14 cellular contexts compared by ENCODE assay signal in genomic region chr11:86990520-86990919, GRCh38. TPM values are rescaled to one million over a fixed set of nuclear protein-coding genes. Genes with fewer than 3 reads are reported as not detected.
DNase-seq lines count a peak whose midpoint lies in the region; ATAC-seq, FAIRE-seq and TF ChIP-seq lines count a peak whose summit lies in the region.
"Had no signal": no experiment of that assay in that cellular context is flagged by ENCODE, and none has a peak within 500 bp of the region (broad histone marks: within the 10 kb centered on the region; RNA-seq: fewer than 3 reads in every experiment).

No MANE protein-coding gene starts in this region.

- H3F3A ChIP-seq in SK-N-SH (replicated peaks; ENCODE audit: insufficient read depth) = peaks cover 10% of the 10 kb centered on the region

- H4K20me1 ChIP-seq in SK-N-SH (ENCODE audit: insufficient read depth) = no peaks in the 10 kb centered on the region

- H3K27me3 ChIP-seq in breast epithelium (no peaks in the 10 kb centered on the region), SK-N-SH (ENCODE audit: insufficient read depth) (no peaks in the 10 kb centered on the region)
- H3K27me3 ChIP-seq: adrenal gland, esophagus muscularis mucosa had no signal

- DNase-seq in MCF 10A (ENCODE audit: unreplicated experiment) (peak; percentile 63), breast epithelium (ENCODE audit: low spot score in 2 of 2) (no peak), SK-N-SH (no peak), fibroblast of villous mesenchyme (ENCODE audit: low read depth) (peak; percentile 50), urothelium cell line (ENCODE audit: low spot score) (peak; percentile 43), NCI-H1417 (lab: John Stamatoyannopoulos, UW) (no peak)
- DNase-seq in activated naive CD4-positive, alpha-beta T cell treated with anti-CD3 and anti-CD28 coated beads, Interleukin-2, amount 10 ng/mL, durations not matched to agents 7 days and 5 days = no peak
- DNase-seq: activated CD8-positive, alpha-beta memory T cell treated with anti-CD3 and anti-CD28 coated beads for 24 hours; adrenal gland; NCI-H2171; retina had no signal

- H3K9me3 Mint-ChIP-seq in MCF 10A (ENCODE audit: unreplicated experiment) = no peaks in the 10 kb centered on the region
- no peaks in the 10 kb centered on the region for H3K9me3 Mint-ChIP-seq in activated naive CD4-positive, alpha-beta T cell treated with anti-CD3 and anti-CD28 coated beads, Interleukin-2, amount 10 ng/mL, durations not matched to agents 7 days and 5 days

- TF ChIP-seq EP300 in SK-N-SH (IDR thresholded peaks at IDR 0.05; ENCODE audit: borderline replicate concordance in 1 of 2, low read depth in 1 of 2, low read length in 1 of 2) = no peak

- no peaks in the 10 kb centered on the region for H3K79me2 ChIP-seq in SK-N-SH (ENCODE audit: insufficient read depth)

- peak overlapping the region; percentile 16; the same call in 1 of the 2 replicates for H3K4me2 ChIP-seq in SK-N-SH

- TF ChIP-seq RAD21 in SK-N-SH (IDR thresholded peaks at IDR 0.05; ENCODE audit: low read length) = no peak

- TF ChIP-seq POLR2A in breast epithelium (IDR thresholded peaks at IDR 0.05) = no peak

- H3K4me3 ChIP-seq in breast epithelium (no peak overlapping the region), SK-N-SH (ENCODE audit: low read depth in 2 of 2, low read length in 1 of 2) (no peak overlapping the region), fibroblast of villous mesenchyme (ENCODE audit: low read depth, low read length) (no peak overlapping the region)
- H3K4me3 ChIP-seq: adrenal gland, esophagus muscularis mucosa had no signal

- H3K27ac Mint-ChIP-seq in MCF 10A (ENCODE audit: low read depth, unreplicated experiment) = no peak overlapping the region
- H3K27ac Mint-ChIP-seq in activated naive CD4-positive, alpha-beta T cell treated with anti-CD3 and anti-CD28 coated beads, Interleukin-2, amount 10 ng/mL, durations not matched to agents 7 days and 5 days = no peak overlapping the region

- no peaks in the 10 kb centered on the region for H3K36me3 Mint-ChIP-seq in MCF 10A (ENCODE audit: insufficient read depth, unreplicated experiment)
- H3K36me3 Mint-ChIP-seq in activated naive CD4-positive, alpha-beta T cell treated with anti-CD3 and anti-CD28 coated beads, Interleukin-2, amount 10 ng/mL, durations not matched to agents 7 days and 5 days = no peaks in the 10 kb centered on the region

- H3K27ac ChIP-seq in breast epithelium = no peak overlapping the region
- peak overlapping the region in 1 of 2 experiments; percentile 33; a peak in 2 of 4 replicates for H3K27ac ChIP-seq in SK-N-SH (ENCODE audit: low read depth in 2 of 2, low read length in 1 of 2)
- H3K27ac ChIP-seq: adrenal gland, esophagus muscularis mucosa had no signal

- H3K4me1 ChIP-seq in breast epithelium (no peaks in the 10 kb centered on the region), SK-N-SH (ENCODE audit: control insufficient read depth in 1 of 2, insufficient read depth in 2 of 2, low read depth in 1 of 2, low read length in 1 of 2) (peaks cover 0 to 44% of the 10 kb centered on the region in 2 experiments; a peak in 1 of 4 replicates)
- H3K4me1 ChIP-seq: adrenal gland had no signal

- no peaks in the 10 kb centered on the region for H3K27me3 Mint-ChIP-seq in MCF 10A (ENCODE audit: insufficient read depth, unreplicated experiment)
- H3K27me3 Mint-ChIP-seq in activated naive CD4-positive, alpha-beta T cell treated with anti-CD3 and anti-CD28 coated beads, Interleukin-2, amount 10 ng/mL, durations not matched to agents 7 days and 5 days = peaks cover 12% of the 10 kb centered on the region

- no peak overlapping the region for H3K9ac ChIP-seq in SK-N-SH

- TF ChIP-seq CTCF in MCF 10A (IDR thresholded peaks at IDR 0.05; ENCODE audit: unreplicated experiment) = no peak
- no peak for TF ChIP-seq CTCF in breast epithelium (IDR thresholded peaks at IDR 0.05)
- TF ChIP-seq CTCF in SK-N-SH (IDR thresholded peaks at IDR 0.05) = no peak
- TF ChIP-seq CTCF in fibroblast of villous mesenchyme (IDR thresholded peaks at IDR 0.05; ENCODE audit: insufficient read depth, low read depth, low read length) = no peak

- POLR2A ChIA-PET in MCF 10A (lab: Yijun Ruan, JAX) (interaction anchor here (0.8 kb wide), 2 partner anchors 10 to 26 kb away, joined by 3 read pairs; no protein-coding TSS in a partner anchor), SK-N-SH (lab: Yijun Ruan, JAX) (no interaction called here)

- H3K9me2 ChIP-seq in SK-N-SH = no peaks in the 10 kb centered on the region

- CTCF ChIA-PET in MCF 10A (lab: Yijun Ruan, JAX) (interaction anchor here (0.6 to 1.7 kb wide), 2 partner anchors 10 to 1544 kb away, joined by 4 to 5 read pairs; no protein-coding TSS in a partner anchor), SK-N-SH (lab: Yijun Ruan, JAX) (interaction anchor here (1.2 kb wide), 1 partner anchor 11 kb away, joined by 3 read pairs; no protein-coding TSS in a partner anchor)
- CTCF ChIA-PET in activated naive CD4-positive, alpha-beta T cell treated with anti-CD3 and anti-CD28 coated beads, Interleukin-2, amount 10 ng/mL, durations not matched to agents 7 days and 5 days (lab: Charles Lee) = no interaction called here

- no peak overlapping the region for H2AFZ ChIP-seq in SK-N-SH (ENCODE audit: low read depth)

- no peak for ATAC-seq in GM18909 (IDR thresholded peaks at IDR 0.05; ENCODE audit: poor library complexity, unreplicated experiment)

- peaks cover 13% of the 10 kb centered on the region for H3K4me1 Mint-ChIP-seq in MCF 10A (ENCODE audit: insufficient read depth, unreplicated experiment)
- H3K4me1 Mint-ChIP-seq in activated naive CD4-positive, alpha-beta T cell treated with anti-CD3 and anti-CD28 coated beads, Interleukin-2, amount 10 ng/mL, durations not matched to agents 7 days and 5 days = no peaks in the 10 kb centered on the region

- no TSS peak for BruUV-seq in MCF 10A (replicated peaks; lab: Mats Ljungman, UMichigan)

- WGBS in SK-N-SH (ENCODE audit: low lambda C conversion rate) = 7% methylated on average over 3 of the region's 3 CpGs

- intact Hi-C loops in MCF 10A (cut with micrococcal nuclease) (no loop called here), breast epithelium (cut with DNase I; ENCODE audit: low total_unique reads) (loop anchor here (5.0 kb wide), 1 partner anchor 33 kb away; the partner anchor contains the start of gene FZD4)

- H3K4me3 Mint-ChIP-seq in MCF 10A (ENCODE audit: unreplicated experiment) = no peak overlapping the region
- no peak overlapping the region for H3K4me3 Mint-ChIP-seq in activated naive CD4-positive, alpha-beta T cell treated with anti-CD3 and anti-CD28 coated beads, Interleukin-2, amount 10 ng/mL, durations not matched to agents 7 days and 5 days

- H3K36me3 ChIP-seq in breast epithelium = no peaks in the 10 kb centered on the region
- no peaks in the 10 kb centered on the region for H3K36me3 ChIP-seq in SK-N-SH (replicated peaks in 1 of 2; ENCODE audit: control insufficient read depth in 1 of 2, insufficient read depth in 2 of 2, low read length in 1 of 2)
- H3K36me3 ChIP-seq: adrenal gland, esophagus muscularis mucosa had no signal

- no peak for FAIRE-seq in urothelium cell line (lab: Jason Lieb, UNC)
- FAIRE-seq: A204.1 had no signal

- H3K9me3 ChIP-seq in breast epithelium (no peaks in the 10 kb centered on the region), SK-N-SH (no peaks in the 10 kb centered on the region)
- H3K9me3 ChIP-seq: adrenal gland, esophagus muscularis mucosa had no signal

TF ChIP-seq in SK-N-SH, 30 proteins besides CTCF, POLR2A, EP300 and RAD21 (continues in another document):
- no peak for TF ChIP-seq GATA2 (CRISPR knock-in tag; IDR thresholded peaks at IDR 0.05)
- no peak for TF ChIP-seq RFX5 (IDR thresholded peaks at IDR 0.05; ENCODE audit: low read length)
- no peak for TF ChIP-seq POLR2AphosphoS5 (IDR thresholded peaks at IDR 0.05; ENCODE audit: low read depth, low read length)
- peak; percentile 19; the same call in 1 of the 2 replicates for TF ChIP-seq TCF12 (IDR thresholded peaks at IDR 0.05)
- TF ChIP-seq CHD2 (IDR thresholded peaks at IDR 0.05; ENCODE audit: low read length, partially characterized antibody) = no peak
- peak; percentile 76 for TF ChIP-seq JUND (IDR thresholded peaks at IDR 0.05)
- no peak for TF ChIP-seq RXRA (IDR thresholded peaks at IDR 0.05; ENCODE audit: borderline replicate concordance, low read depth)
- peak; percentile 28; the same call in 1 of the 2 replicates for TF ChIP-seq FOSL2 (IDR thresholded peaks at IDR 0.05; ENCODE audit: borderline replicate concordance, low read depth)
- peak; percentile 57; the same call in 1 of the 2 replicates for TF ChIP-seq TEAD4 (IDR thresholded peaks at IDR 0.05; ENCODE audit: borderline replicate concordance, insufficient read depth)
- TF ChIP-seq PBX3 (IDR thresholded peaks at IDR 0.05) = 0 out of 2 replicates have a peak, but pooled peaks have one; percentile 25
- TF ChIP-seq USF2 (IDR thresholded peaks at IDR 0.05; ENCODE audit: borderline replicate concordance, low read depth, low read length) = no peak

RNA-seq across cellular contexts. Expression of gene FZD4, which starts 35.3 kb away (rescaled TPM):
- total RNA-seq in MCF 10A (2022) = 0.34 and 0.35 TPM in 2 replicates
- total RNA-seq in breast epithelium = 100 to 1,000 TPM in 1 of 3 donors, 10 to 100 TPM in 2; 44.5 to 408 (median 72.8) TPM
- polyA plus RNA-seq in SK-N-SH (2012; rRNA removed) = 0.72 and 0.93 TPM in 2 replicates
- polyA plus RNA-seq in SK-N-SH (2012; cell fraction: cytosol; rRNA removed) = 0.81 and 0.82 TPM in 2 replicates
- 0.62 and 1.0 TPM in 2 replicates for polyA plus RNA-seq in SK-N-SH (2012; cell fraction: nucleus; rRNA removed)
- total RNA-seq in fibroblast of villous mesenchyme = 13.5 and 17.3 TPM in 2 replicates

RNA-seq across cellular contexts. Expression of gene TMEM135, which starts 47.2 kb away (rescaled TPM):
- 10.7 and 17.4 TPM in 2 replicates for total RNA-seq in MCF 10A (2022)
- total RNA-seq in breast epithelium = 10 to 100 TPM; 38.3 to 46.8 (median 43.2) TPM
- 3.0 and 5.2 TPM in 2 replicates for polyA plus RNA-seq in SK-N-SH (2012; rRNA removed)
- polyA plus RNA-seq in SK-N-SH (2012; cell fraction: cytosol; rRNA removed) = 4.5 and 4.9 TPM in 2 replicates
- 4.1 and 6.5 TPM in 2 replicates for polyA plus RNA-seq in SK-N-SH (2012; cell fraction: nucleus; rRNA removed)
- total RNA-seq in fibroblast of villous mesenchyme = 30.0 and 35.4 TPM in 2 replicates

Comparison
In these comparisons a context has a peak if more than half of its experiments do, and no peak if none do; other contexts are left out.
1. DNase-seq: peak in MCF 10A (single experiment), fibroblast of villous mesenchyme (single experiment) and urothelium cell line (single experiment); none in breast epithelium (0 of 2), SK-N-SH (single experiment), activated naive CD4-positive, alpha-beta T cell treated with anti-CD3 and anti-CD28 coated beads, Interleukin-2, amount 10 ng/mL, durations not matched to agents 7 days and 5 days (single experiment) and NCI-H1417 (0 of 3).
2. RNA of gene FZD4, which starts 35.3 kb away (total RNA-seq): 44.5 to 408 TPM in breast epithelium and 13.5 to 17.3 TPM in fibroblast of villous mesenchyme; 0.34 to 0.35 TPM in MCF 10A; every median in the first group is over 10 times any median in the second.